In the genomic region with DNA sequence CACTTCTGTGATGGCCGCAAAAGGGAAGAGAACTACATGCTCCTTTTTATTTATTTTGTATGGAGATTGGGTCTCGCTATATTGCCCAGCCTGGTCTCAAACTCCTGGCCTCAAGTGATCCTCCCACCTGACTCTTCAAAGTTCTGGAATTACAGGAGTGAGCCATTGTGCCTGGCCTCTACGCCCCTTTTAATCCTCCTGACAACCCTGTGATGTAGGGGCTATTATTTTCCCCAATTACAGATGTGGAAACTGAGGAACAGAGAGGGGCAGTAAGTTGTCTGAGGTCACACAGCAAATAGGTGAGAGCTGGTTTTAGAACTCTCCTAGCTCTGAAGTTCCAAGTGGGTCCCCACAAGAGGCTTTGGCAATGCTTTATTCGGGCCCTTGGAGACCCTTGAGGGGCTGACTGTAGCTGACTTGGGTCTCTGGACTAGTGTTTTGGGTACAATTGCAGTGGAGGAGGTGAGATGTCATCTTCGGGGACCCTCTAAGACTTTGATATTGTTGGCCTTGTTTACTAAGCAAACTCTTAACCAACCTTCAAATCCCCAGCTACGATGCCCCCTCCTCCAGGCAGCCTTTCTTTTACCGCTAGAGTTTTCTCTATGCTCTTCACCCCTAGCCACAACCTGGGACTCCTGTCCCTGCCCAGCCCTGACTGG, we compare ENCODE assay signal across 25 cellular contexts. TPM values are rescaled to one million over a fixed set of nuclear protein-coding genes. Genes with fewer than 3 reads are reported as not detected.
DNase-seq lines count a peak whose midpoint lies in the region; ATAC-seq, FAIRE-seq and TF ChIP-seq lines count a peak whose summit lies in the region.
"Had no signal": no experiment of that assay in that cellular context is flagged by ENCODE, and none has a peak within 500 bp of the region (broad histone marks: within the 10 kb centered on the region; RNA-seq: fewer than 3 reads in every experiment).

No MANE protein-coding gene starts in this region.

- 65% methylated on average over 7 of the region's 7 CpGs for WGBS in A549 (ENCODE audit: missing lambda C conversion rate)
- 53 to 75% (median 71%) methylated on average over 7 of the region's 7 CpGs for WGBS in small intestine, 3 donors

- peak overlapping the region; percentile 89 for H3K4me2 ChIP-seq in A549
- H3K4me2 ChIP-seq: BLaER1 had no signal

- intact Hi-C loops in colonic mucosa (cut with DNase I) = no loop called here

- CTCF ChIA-PET in A549 (lab: Yijun Ruan, JAX) = interaction anchor here (0.7 to 7.5 kb wide), 8 partner anchors 14 to 770 kb away, joined by 3 to 57 read pairs (median 4); a partner anchor contains a TSS
- CTCF ChIA-PET in HEK293 (lab: Yijun Ruan, JAX) = interaction anchor here (0.6 to 2.2 kb wide), 7 partner anchors 11 to 237 kb away, joined by 3 to 10 read pairs (median 4); a partner anchor contains a TSS

- TF ChIP-seq EP300 in A549 (IDR thresholded peaks at IDR 0.05) = no peak

- FAIRE-seq in A549 (lab: Jason Lieb, UNC) = no peak
- no peak for FAIRE-seq in small intestine (lab: Jason Lieb, UNC)
- FAIRE-seq: GM12878 had no signal

- no peak overlapping the region for H3K4me3 ChIP-seq in A549
- no peak overlapping the region for H3K4me3 ChIP-seq in HEK293 (ENCODE audit: low read depth, low read length)
- no peak overlapping the region for H3K4me3 ChIP-seq in colonic mucosa
- H3K4me3 ChIP-seq in small intestine (ENCODE audit: low read depth in 1 of 2, low read length in 2 of 2) = peak overlapping the region in 1 of 2 donors; percentile 12
- H3K4me3 ChIP-seq: BLaER1, GM12878, MG63, SJSA1 had no signal

- no peak for TF ChIP-seq RAD21 in A549 (conservative IDR thresholded peaks at IDR 0.05 in 1 of 2, IDR thresholded peaks at IDR 0.05 in 1 of 2)

- H3K27ac ChIP-seq in A549 (peak overlapping the region in 1 of 2 experiments; percentile 77; a peak in 3 of 6 replicates), HEK293 (ENCODE audit: extremely low read depth, low read depth, low read length) (no peak overlapping the region), colonic mucosa (peak overlapping the region; percentile 64), small intestine (ENCODE audit: low read depth in 1 of 2, low read length in 1 of 2) (peak overlapping the region; percentile 78 to 90)
- H3K27ac ChIP-seq: BLaER1, SJSA1 had no signal

- TF ChIP-seq POLR2A in A549 (IDR thresholded peaks at IDR 0.05; ENCODE audit: low read length) = no peak

- H3K36me3 ChIP-seq in HEK293 (ENCODE audit: control insufficient read depth in 2 of 2, insufficient read depth in 1 of 2, low read length in 2 of 2) = no peaks in the 10 kb centered on the region
- no peaks in the 10 kb centered on the region for H3K36me3 ChIP-seq in colonic mucosa
- H3K36me3 ChIP-seq in small intestine (ENCODE audit: control insufficient read depth in 2 of 2, insufficient read depth in 2 of 2, low read length in 2 of 2) = no peaks in the 10 kb centered on the region
- H3K36me3 ChIP-seq: BLaER1, MG63, SJSA1 had no signal

- H3K27me3 ChIP-seq in colonic mucosa (no peaks in the 10 kb centered on the region), small intestine (ENCODE audit: control insufficient read depth in 2 of 2, insufficient read depth in 2 of 2, low read length in 2 of 2) (peaks cover 0 to 3% of the 10 kb centered on the region in 2 donors)

- no peak for DNase-seq in A549 (ENCODE audit: low read depth in 1 of 2, low spot score in 1 of 2)
- DNase-seq in colonic mucosa = no peak
- no peak for DNase-seq in small intestine
- DNase-seq in stimulated activated naive CD8-positive, alpha-beta T cell treated with anti-CD3 and anti-CD28 coated beads, Interleukin-15, Interleukin-2, amounts not matched to agents 100 U/mL and 50 U/mL, for 24 hours = no peak
- no peak for DNase-seq in NOMO-1 treated with DMSO at 0.1 percent for 48 hours (lab: John Stamatoyannopoulos, UW; ENCODE audit: unreplicated experiment)
- DNase-seq: CD4-positive, CD25-positive, alpha-beta regulatory T cell; GDM1; GOT3; HCEC 1CT; KBM-7; MG63; NCI-H2029; NCI-H446; NCI-H524 treated with DMSO at 0.1 percent for 48 hours; NCI-H774; PC-3; Right ventricle myocardium superior had no signal

- POLR2A ChIA-PET in A549 (lab: Yijun Ruan, JAX) = no interaction called here
- POLR2A ChIA-PET in HEK293 (lab: Yijun Ruan, JAX) = no interaction called here

- peak in 1 of 2 experiments; percentile 11; a peak in 3 of 6 replicates for ATAC-seq in A549
- ATAC-seq in GM21515 (IDR thresholded peaks at IDR 0.05; ENCODE audit: unreplicated experiment) = no peak
- ATAC-seq in stimulated activated naive CD8-positive, alpha-beta T cell treated with anti-CD3 and anti-CD28 coated beads, Interleukin-15, Interleukin-2, amounts not matched to agents 100 U/mL and 50 U/mL, for 24 hours = no peak
- ATAC-seq: GM12878, PC-3 had no signal

- H3K4me1 ChIP-seq in A549 (peaks cover 32% of the 10 kb centered on the region), HEK293 (ENCODE audit: control insufficient read depth, insufficient read depth, low read length) (no peaks in the 10 kb centered on the region), colonic mucosa (peaks cover 9% of the 10 kb centered on the region), small intestine (ENCODE audit: control insufficient read depth in 2 of 2, insufficient read depth in 1 of 2, low read depth in 1 of 2, low read length in 1 of 2) (no peaks in the 10 kb centered on the region)

- H3K9me3 ChIP-seq in A549 = no peaks in the 10 kb centered on the region
- no peaks in the 10 kb centered on the region for H3K9me3 ChIP-seq in HEK293 (ENCODE audit: control insufficient read depth, insufficient read depth, low read depth, low read length)
- no peaks in the 10 kb centered on the region for H3K9me3 ChIP-seq in colonic mucosa
- no peaks in the 10 kb centered on the region for H3K9me3 ChIP-seq in small intestine (ENCODE audit: control insufficient read depth, low read depth)
- H3K9me3 ChIP-seq: BLaER1, MG63 had no signal

- H3K9ac ChIP-seq in colonic mucosa (ENCODE audit: low read depth in 2 of 2, low read length in 2 of 2) = peak overlapping the region in 1 of 2 donors; percentile 3
- H3K9ac ChIP-seq: BLaER1 had no signal

- no peak for TF ChIP-seq CTCF in A549 (IDR thresholded peaks at IDR 0.05)
- TF ChIP-seq CTCF in HEK293 (tag by site-specific recombination; IDR thresholded peaks at IDR 0.05) = no peak
- no peak for TF ChIP-seq CTCF in colonic mucosa (IDR thresholded peaks at IDR 0.05)

TF ChIP-seq in HEK293, 187 proteins besides CTCF, POLR2A, EP300 and RAD21:
- no peak for TF ChIP-seq ZNF548 (tag by site-specific recombination; IDR thresholded peaks at IDR 0.05)
- no peak for TF ChIP-seq ZNF530 (tag by site-specific recombination; IDR thresholded peaks at IDR 0.05; ENCODE audit: low read depth)
- peak; percentile 92 for TF ChIP-seq ZNF768 (tag by site-specific recombination; IDR thresholded peaks at IDR 0.05)
- TF ChIP-seq ZNF549 (tag by site-specific recombination; IDR thresholded peaks at IDR 0.05) = no peak
- TF ChIP-seq ZFP3 (tag by site-specific recombination; IDR thresholded peaks at IDR 0.05; ENCODE audit: low read depth) = peak; percentile 90
- TF ChIP-seq, protein P1, sequence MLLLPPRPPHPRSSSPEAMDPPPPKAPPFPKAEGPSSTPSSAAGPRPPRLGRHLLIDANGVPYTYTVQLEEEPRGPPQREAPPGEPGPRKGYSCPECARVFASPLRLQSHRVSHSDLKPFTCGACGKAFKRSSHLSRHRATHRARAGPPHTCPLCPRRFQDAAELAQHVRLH (tag by site-specific recombination; IDR thresholded peaks at IDR 0.05) = 0 out of 2 replicates have a peak, but pooled peaks have one; percentile 21
- peak; percentile 76; the same call in 1 of the 2 replicates for TF ChIP-seq ZNF121 (tag by site-specific recombination; IDR thresholded peaks at IDR 0.05)

RNA-seq across cellular contexts. Expression of a gene that starts 11.8 kb away (rescaled TPM):
- polyA plus RNA-seq in A549 (2011; rRNA removed) = 2.3 and 4.0 TPM in 2 replicates
- 0.90 and 1.1 TPM in 2 replicates for polyA plus RNA-seq in A549 (2012; cell fraction: cytosol; rRNA removed)
- polyA plus RNA-seq in A549 (2012; cell fraction: nucleus; rRNA removed) = 0.89 and 2.1 TPM in 2 replicates
- 1.4 to 1.8 TPM (median 1.5 TPM) in 3 replicates for polyA plus RNA-seq in A549 (2017; fragmentation: RNase III; extraction: RNeasy Plus Mini Kit Qiagen cat#74134 plus additional on column Dnase treatment)
- polyA minus RNA-seq in A549 (2011; rRNA and poly(A)+ RNA removed) = 2.1 and 3.7 TPM in 2 replicates
- 100 to 1,000 TPM; 268 to 296 TPM for total RNA-seq in colonic mucosa
- 100 to 1,000 TPM in 2 of 3 donors, 10 to 100 TPM in 1; 74.5 to 385 (median 285) TPM for polyA plus RNA-seq in small intestine
- total RNA-seq: Right ventricle myocardium superior, SJSA1 had no signal
- polyA plus RNA-seq: AG04450 had no signal

RNA-seq across cellular contexts. Expression of a gene that starts 19.7 kb away (rescaled TPM):
- polyA plus RNA-seq in A549 (2011; rRNA removed) (2.6 and 3.5 TPM in 2 replicates), A549 (2017; fragmentation: RNase III; extraction: RNeasy Plus Mini Kit Qiagen cat#74134 plus additional on column Dnase treatment) (8.1 to 9.5 TPM (median 9.3 TPM) in 3 replicates), small intestine (10 to 100 TPM in 2 of 3 donors, 1 to 10 TPM in 1; 7.3 to 16.6 (median 10.5) TPM)
- 4.9 and 7.4 TPM in 2 replicates for polyA plus RNA-seq in A549 (2012; cell fraction: cytosol; rRNA removed)
- 10.6 and 12.2 TPM in 2 replicates for polyA plus RNA-seq in A549 (2012; cell fraction: nucleus; rRNA removed)
- polyA minus RNA-seq in A549 (2011; rRNA and poly(A)+ RNA removed) = 14.5 and 17.1 TPM in 2 replicates
- 10 to 100 TPM; 22.8 to 31.2 TPM for total RNA-seq in colonic mucosa

RNA-seq across cellular contexts. Expression of a gene that starts 41.5 kb away (rescaled TPM):
- polyA plus RNA-seq in A549 (2011; rRNA removed) (5.5 and 6.9 TPM in 2 replicates), A549 (2017; fragmentation: RNase III; extraction: RNeasy Plus Mini Kit Qiagen cat#74134 plus additional on column Dnase treatment) (8.7 to 10.0 TPM (median 9.8 TPM) in 3 replicates), small intestine (10 to 100 TPM; 13.1 to 20.8 (median 13.8) TPM)
- 12.6 and 17.7 TPM in 2 replicates for polyA plus RNA-seq in A549 (2012; cell fraction: cytosol; rRNA removed)
- polyA plus RNA-seq in A549 (2012; cell fraction: nucleus; rRNA removed) = 52.5 and 64.9 TPM in 2 replicates
- polyA minus RNA-seq in A549 (2011; rRNA and poly(A)+ RNA removed) = 4.7 and 5.7 TPM in 2 replicates
- total RNA-seq in colonic mucosa = 10 to 100 TPM; 21.0 to 29.3 TPM

RNA-seq across cellular contexts. Expression of a gene that starts 42.5 kb away (rescaled TPM):
- 27.1 and 30.8 TPM in 2 replicates for polyA plus RNA-seq in A549 (2011; rRNA removed)
- polyA plus RNA-seq in A549 (2012; cell fraction: cytosol; rRNA removed) = 73.1 and 78.8 TPM in 2 replicates
- polyA plus RNA-seq in A549 (2012; cell fraction: nucleus; rRNA removed) = 37.9 and 44.6 TPM in 2 replicates
- 45.3 to 48.9 TPM (median 47.5 TPM) in 3 replicates for polyA plus RNA-seq in A549 (2017; fragmentation: RNase III; extraction: RNeasy Plus Mini Kit Qiagen cat#74134 plus additional on column Dnase treatment)
- 5.1 and 8.6 TPM in 2 replicates for polyA minus RNA-seq in A549 (2011; rRNA and poly(A)+ RNA removed)
- total RNA-seq in colonic mucosa = 10 to 100 TPM; 73.7 to 86.9 TPM
- 100 to 1,000 TPM in 2 of 3 donors, 10 to 100 TPM in 1; 96.2 to 170 (median 155) TPM for polyA plus RNA-seq in small intestine

RNA-seq across cellular contexts. Expression of a gene that starts 52.0 kb away (rescaled TPM):
- not detected in 2 replicates for polyA plus RNA-seq in A549 (2011; rRNA removed)
- polyA plus RNA-seq in A549 (2012; cell fraction: cytosol; rRNA removed) = not detected in 2 replicates
- polyA plus RNA-seq in A549 (2012; cell fraction: nucleus; rRNA removed) = not detected in 2 replicates
- polyA plus RNA-seq in A549 (2017; fragmentation: RNase III; extraction: RNeasy Plus Mini Kit Qiagen cat#74134 plus additional on column Dnase treatment) = not detected in 3 replicates
- not detected in 2 replicates for polyA minus RNA-seq in A549 (2011; rRNA and poly(A)+ RNA removed)
- total RNA-seq in colonic mucosa = not detected
- polyA plus RNA-seq in small intestine = not detected
- total RNA-seq: A172; CD4-positive, CD25-positive, alpha-beta regulatory T cell; GM12878; HT-29; PC-3; Right ventricle myocardium superior; SJSA1 had no signal
- polyA plus RNA-seq: AG04450, GM12878 had no signal

Comparison
In these comparisons a context has a peak if more than half of its experiments do, and no peak if none do; other contexts are left out.
1. RNA of a gene that starts 11.8 kb away (polyA plus RNA-seq): 74.5 to 385 TPM in small intestine; 0.89 to 4.0 TPM in A549; every median in the first group is over 10 times any median in the second.